Comparison of ENCODE assay signal across 18 cellular contexts in the genomic region with DNA sequence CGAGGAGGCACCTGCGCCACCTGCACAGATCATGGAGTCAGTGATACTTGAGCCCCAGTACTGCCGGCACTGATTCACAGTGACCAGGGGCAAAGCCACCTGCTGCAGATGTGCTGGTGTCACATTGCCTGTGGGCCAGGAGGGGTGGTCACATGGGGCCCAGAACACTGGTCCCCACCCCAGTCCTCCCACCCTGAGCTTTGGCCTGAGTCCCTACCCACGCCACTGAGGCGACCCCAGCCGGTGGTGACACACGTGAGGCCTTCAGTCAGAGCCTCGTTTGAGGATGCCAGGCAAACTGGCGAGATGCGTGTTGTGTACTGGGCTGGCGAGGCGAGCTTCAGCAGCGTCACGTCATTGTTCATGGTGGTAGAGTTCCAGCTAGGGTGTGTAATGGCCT. TPM values are rescaled to one million over a fixed set of nuclear protein-coding genes. Genes with fewer than 3 reads are reported as not detected.
DNase-seq lines count a peak whose midpoint lies in the region; ATAC-seq and TF ChIP-seq lines count a peak whose summit lies in the region.
"Had no signal": no experiment of that assay in that cellular context is flagged by ENCODE, and none has a peak within 500 bp of the region (broad histone marks: within the 10 kb centered on the region; RNA-seq: fewer than 3 reads in every experiment).

No MANE protein-coding gene starts in this region.

- no peaks in the 10 kb centered on the region for H3K27me3 Mint-ChIP-seq in activated T-cell treated with anti-CD3 and anti-CD28 coated beads, Interleukin-2, amount 50 U/mL, for 24 hours
- H3K27me3 Mint-ChIP-seq: CD4-positive, alpha-beta T cell had no signal

- DNase-seq in activated T-cell treated with anti-CD3 and anti-CD28 coated beads, Interleukin-2, amount 50 U/mL, for 24 hours, result no peak
- no peak for DNase-seq in activated T-cell treated with anti-CD3 and anti-CD28 coated beads, Interleukin-2, amount 50 U/mL, for 48 hours
- DNase-seq in body of pancreas (peak in 2 of 4 donors; percentile 38 to 48), sigmoid colon (peak; percentile 61), DMS153 treated with DMSO at 0.1 percent for 48 hours (lab: John Stamatoyannopoulos, UW; ENCODE audit: unreplicated experiment) (no peak), 8988T (no peak), CD1c-positive myeloid dendritic cell (ENCODE audit: extremely low spot score) (no peak)
- DNase-seq: Calu3; CD4-positive, alpha-beta T cell; DMS 273 treated with DMSO at 0.1 percent for 48 hours; DMS79; H9 had no signal

- no peaks in the 10 kb centered on the region for H3K9me3 Mint-ChIP-seq in activated T-cell treated with anti-CD3 and anti-CD28 coated beads, Interleukin-2, amount 50 U/mL, for 24 hours
- H3K9me3 Mint-ChIP-seq: CD4-positive, alpha-beta T cell; GM23338; H9 had no signal

- peaks cover 18% of the 10 kb centered on the region for H3K4me1 Mint-ChIP-seq in activated T-cell treated with anti-CD3 and anti-CD28 coated beads, Interleukin-2, amount 50 U/mL, for 24 hours (ENCODE audit: low read depth)

- no peak for TF ChIP-seq CTCF in body of pancreas (IDR thresholded peaks at IDR 0.05)
- no peak for TF ChIP-seq CTCF in sigmoid colon (IDR thresholded peaks at IDR 0.05)

- ATAC-seq in body of pancreas, result no peak
- ATAC-seq: A549, GM23338 had no signal

- WGBS in body of pancreas, 2 donors, result 59 to 63% methylated on average over 2 to 14 of the region's 14 CpGs
- 94 to 96% methylated on average over 14 of the region's 14 CpGs for WGBS in sigmoid colon, 2 donors

- H3K4me3 ChIP-seq in body of pancreas (peak overlapping the region in 1 of 2 donors; percentile 16), sigmoid colon (no peak overlapping the region)
- H3K4me3 ChIP-seq: A549, BLaER1, GM23338 had no signal

- peaks cover 89% of the 10 kb centered on the region for H3K4me1 ChIP-seq in body of pancreas
- peaks cover 0 to 22% (median 16%) of the 10 kb centered on the region in 4 donors for H3K4me1 ChIP-seq in sigmoid colon

- intact Hi-C loops in body of pancreas (cut with DNase I) (no loop called here), sigmoid colon (cut with DNase I) (loop anchor here (10.0 kb wide), 1 partner anchor 405 kb away; a partner anchor contains a TSS)

- H3K4me3 Mint-ChIP-seq in activated T-cell treated with anti-CD3 and anti-CD28 coated beads, Interleukin-2, amount 50 U/mL, for 24 hours, result no peak overlapping the region
- H3K4me3 Mint-ChIP-seq: CD4-positive, alpha-beta T cell; GM23338; H9 had no signal

- H3K36me3 ChIP-seq in body of pancreas (replicated peaks in 1 of 2; ENCODE audit: insufficient read depth in 1 of 2, low read depth in 2 of 2), result no peaks in the 10 kb centered on the region
- H3K36me3 ChIP-seq in sigmoid colon, result peaks cover 8 to 50% (median 16%) of the 10 kb centered on the region in 4 donors

- H3K9me3 ChIP-seq in body of pancreas (no peaks in the 10 kb centered on the region), sigmoid colon (no peaks in the 10 kb centered on the region)
- H3K9me3 ChIP-seq: A549, BLaER1 had no signal

- H3K27ac ChIP-seq in body of pancreas, result peak overlapping the region; percentile 58 to 82 (median 80)
- H3K27ac ChIP-seq in sigmoid colon, result no peak overlapping the region
- H3K27ac ChIP-seq: A549, BLaER1, KMS-11 had no signal

- TF ChIP-seq POLR2A in GM15510 (IDR thresholded peaks at IDR 0.05; ENCODE audit: borderline replicate concordance, extremely low read depth, insufficient read length), result peak; percentile 15
- no peak for TF ChIP-seq POLR2A in body of pancreas (IDR thresholded peaks at IDR 0.05)
- no peak for TF ChIP-seq POLR2A in sigmoid colon (IDR thresholded peaks at IDR 0.05)

- TF ChIP-seq EP300 in sigmoid colon (IDR thresholded peaks at IDR 0.05), result no peak

- H3K27ac Mint-ChIP-seq in activated T-cell treated with anti-CD3 and anti-CD28 coated beads, Interleukin-2, amount 50 U/mL, for 24 hours, result peak overlapping the region; percentile 47
- H3K27ac Mint-ChIP-seq: CD4-positive, alpha-beta T cell; GM23338; H9 had no signal

- H3K27me3 ChIP-seq in body of pancreas, result no peaks in the 10 kb centered on the region
- no peaks in the 10 kb centered on the region for H3K27me3 ChIP-seq in sigmoid colon
- H3K27me3 ChIP-seq: BLaER1 had no signal

- H3K36me3 Mint-ChIP-seq in activated T-cell treated with anti-CD3 and anti-CD28 coated beads, Interleukin-2, amount 50 U/mL, for 24 hours (ENCODE audit: low read depth), result peaks cover 81% of the 10 kb centered on the region

RNA-seq across cellular contexts. Expression of a gene that starts 1.5 kb away (rescaled TPM):
- total RNA-seq in body of pancreas, result 1,000 to 10,000 TPM in 1 of 2 donors, 100 to 1,000 TPM in 1; 286 to 1,726 TPM
- 1 to 10 TPM in 1 of 4 donors, under 1 TPM in 2, not detected in 1; 0.71 to 1.7 (median 0.82) TPM for total RNA-seq in sigmoid colon
- 1 to 10 TPM in 1 of 3 donors, not detected in 2; 2.1 TPM for polyA plus RNA-seq in sigmoid colon
- total RNA-seq: G401 had no signal

RNA-seq across cellular contexts. Expression of a gene that starts 6.5 kb away (rescaled TPM):
- total RNA-seq in body of pancreas, result 10 to 100 TPM; 16.2 to 26.7 TPM
- 10 to 100 TPM; 37.1 to 61.0 (median 42.5) TPM for total RNA-seq in sigmoid colon
- polyA plus RNA-seq in sigmoid colon, result 100 to 1,000 TPM; 170 to 200 (median 183) TPM

RNA-seq across cellular contexts. Expression of a gene that starts 13.7 kb away (rescaled TPM):
- total RNA-seq in body of pancreas, result 10 to 100 TPM in 1 of 2 donors, 1 to 10 TPM in 1; 7.5 to 17.8 TPM
- total RNA-seq in sigmoid colon, result 10 to 100 TPM; 10.4 to 31.0 (median 15.2) TPM
- 1 to 10 TPM in 2 of 3 donors, under 1 TPM in 1; 0.60 to 5.5 (median 1.6) TPM for polyA plus RNA-seq in sigmoid colon

RNA-seq across cellular contexts. Expression of a gene that starts 37.1 kb away (rescaled TPM):
- 10 to 100 TPM; 15.0 to 16.8 TPM for total RNA-seq in body of pancreas
- total RNA-seq in sigmoid colon, result 10 to 100 TPM; 13.9 to 20.8 (median 17.2) TPM
- 10 to 100 TPM; 22.2 to 29.2 (median 26.8) TPM for polyA plus RNA-seq in sigmoid colon

RNA-seq across cellular contexts. Expression of a gene that starts 38.2 kb away (rescaled TPM):
- total RNA-seq in body of pancreas (10 to 100 TPM; 23.3 to 61.3 TPM), sigmoid colon (10 to 100 TPM; 27.6 to 77.0 (median 45.6) TPM)
- 10 to 100 TPM in 1 of 3 donors, 1 to 10 TPM in 2; 3.0 to 13.3 (median 3.2) TPM for polyA plus RNA-seq in sigmoid colon

Comparison
In these comparisons a context has a peak if more than half of its experiments do, and no peak if none do; other contexts are left out.
1. H3K27ac ChIP-seq: peak in body of pancreas (4 of 4); none in sigmoid colon (0 of 4).
2. RNA of a gene that starts 1.5 kb away (total RNA-seq): 286 to 1,726 TPM in body of pancreas; 0.71 to 1.7 TPM in sigmoid colon; every median in the first group is over 100 times any median in the second.